Comparison of ENCODE assay signal across 8 cellular contexts in the genomic region with DNA sequence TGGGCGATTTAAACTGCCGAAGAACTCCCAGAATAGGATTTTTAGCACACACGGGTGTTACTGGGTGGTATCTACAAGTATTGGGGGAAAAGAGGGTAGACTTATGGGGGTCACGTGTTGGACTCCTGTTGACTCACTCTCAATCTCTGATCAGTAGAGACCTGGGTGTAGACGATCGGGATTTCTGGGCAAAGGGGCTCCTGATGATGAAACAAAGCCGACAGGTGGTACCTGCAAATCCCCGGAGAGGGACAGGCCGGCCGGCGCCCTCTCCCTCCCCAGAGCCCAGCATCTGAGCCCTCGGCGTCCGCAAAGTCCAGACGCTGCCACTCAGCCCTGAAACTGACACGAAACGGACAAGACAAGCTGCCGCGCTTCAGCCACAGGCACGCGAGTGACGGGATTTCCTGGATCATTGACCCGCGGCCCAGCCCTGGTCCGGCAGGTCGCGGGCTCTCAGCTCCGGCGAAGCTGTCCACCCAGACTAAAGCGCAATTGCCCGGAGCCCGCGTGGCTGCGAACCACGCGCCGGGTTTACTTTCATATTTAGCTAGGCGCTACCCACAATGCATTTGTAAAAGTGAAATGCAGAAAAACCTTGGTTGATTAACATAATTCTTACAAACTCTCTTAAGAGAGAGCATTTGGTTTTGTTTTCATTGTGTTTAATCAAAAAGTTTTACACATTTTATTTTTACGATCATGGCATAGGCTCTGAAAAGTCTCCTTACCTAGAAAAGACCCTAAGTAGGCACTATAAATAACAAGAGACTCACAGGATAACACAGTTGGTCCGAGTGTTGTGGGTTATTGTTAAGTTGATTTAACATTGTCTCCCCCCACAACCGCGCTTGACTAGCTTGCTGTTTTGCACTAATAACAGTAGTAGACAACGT. TPM values are rescaled to one million over a fixed set of nuclear protein-coding genes. Genes with fewer than 3 reads are reported as not detected.
DNase-seq lines count a peak whose midpoint lies in the region; ATAC-seq and TF ChIP-seq lines count a peak whose summit lies in the region.

No MANE protein-coding gene starts in this region.

- DNase-seq in GM19240 (ENCODE audit: insufficient read length, low spot score), result peak; percentile 56
- peak; percentile 91 for DNase-seq in NCI-H526 treated with DMSO at 0.1 percent for 48 hours (lab: John Stamatoyannopoulos, UW)
- peak; percentile 49 for DNase-seq in activated CD4-positive, alpha-beta T cell treated with anti-CD3 and anti-CD28 coated beads, Interleukin-2, amount 50 U/mL, for 1 hour
- DNase-seq in dermis blood vessel endothelial cell, result peak; percentile 79
- peak; percentile 53 to 58 for DNase-seq in stimulated activated CD4-positive, alpha-beta T cell treated with anti-CD3 and anti-CD28 coated beads, Interleukin-2, amount 100 ng/mL, for 48 hours

- H3K9ac ChIP-seq in BLaER1 (peak overlapping the region; percentile 90), liver (ENCODE audit: low read depth in 1 of 2, low read length in 2 of 2) (peak overlapping the region; percentile 89 to 92)

- H3K4me2 ChIP-seq in BLaER1, result peak overlapping the region; percentile 80

- peaks cover 20% of the 10 kb centered on the region for H3K4me1 ChIP-seq in BLaER1
- peaks cover 0 to 14% (median 7%) of the 10 kb centered on the region in 4 donors for H3K4me1 ChIP-seq in liver (ENCODE audit: control insufficient read depth in 4 of 4, insufficient read depth in 4 of 4, low read length in 3 of 4)

- H3K27ac ChIP-seq in BLaER1 (peak overlapping the region; percentile 95), liver (ENCODE audit: low read depth in 1 of 2, low read length in 2 of 2) (peak overlapping the region; percentile 96)

- WGBS in liver, result under 1% methylated on average over 43 of the region's 43 CpGs

- H3K4me3 ChIP-seq in BLaER1, result peak overlapping the region; percentile 77
- H3K4me3 ChIP-seq in liver (ENCODE audit: low read depth in 1 of 3, low read length in 3 of 3), result peak overlapping the region; percentile 64 to 96 (median 79)

- no peaks in the 10 kb centered on the region for H4K20me1 ChIP-seq in BLaER1

- peak; percentile 53 for ATAC-seq in HG03442 (IDR thresholded peaks at IDR 0.05; ENCODE audit: unreplicated experiment)

- no peaks in the 10 kb centered on the region for H3K27me3 ChIP-seq in BLaER1
- no peaks in the 10 kb centered on the region for H3K27me3 ChIP-seq in liver (ENCODE audit: control insufficient read depth in 4 of 4, insufficient read depth in 4 of 4, low read length in 3 of 4)

- no peaks in the 10 kb centered on the region for H3K36me3 ChIP-seq in BLaER1
- H3K36me3 ChIP-seq in liver (ENCODE audit: control insufficient read depth in 4 of 4, insufficient read depth in 3 of 4, low read depth in 1 of 4, low read length in 3 of 4), result no peaks in the 10 kb centered on the region

- H3K9me3 ChIP-seq in BLaER1, result peaks cover 4% of the 10 kb centered on the region; the same call in 1 of the 2 replicates
- no peaks in the 10 kb centered on the region for H3K9me3 ChIP-seq in liver (ENCODE audit: control insufficient read depth in 4 of 4, low read length in 3 of 4)

- no peak for TF ChIP-seq CTCF in liver (IDR thresholded peaks at IDR 0.05; ENCODE audit: low read depth, low read length, missing input control)

- no peak for TF ChIP-seq RAD21 in liver (IDR thresholded peaks at IDR 0.05)

TF ChIP-seq in liver, 16 proteins besides CTCF, POLR2A, EP300 and RAD21:
- TF ChIP-seq, protein P1, sequence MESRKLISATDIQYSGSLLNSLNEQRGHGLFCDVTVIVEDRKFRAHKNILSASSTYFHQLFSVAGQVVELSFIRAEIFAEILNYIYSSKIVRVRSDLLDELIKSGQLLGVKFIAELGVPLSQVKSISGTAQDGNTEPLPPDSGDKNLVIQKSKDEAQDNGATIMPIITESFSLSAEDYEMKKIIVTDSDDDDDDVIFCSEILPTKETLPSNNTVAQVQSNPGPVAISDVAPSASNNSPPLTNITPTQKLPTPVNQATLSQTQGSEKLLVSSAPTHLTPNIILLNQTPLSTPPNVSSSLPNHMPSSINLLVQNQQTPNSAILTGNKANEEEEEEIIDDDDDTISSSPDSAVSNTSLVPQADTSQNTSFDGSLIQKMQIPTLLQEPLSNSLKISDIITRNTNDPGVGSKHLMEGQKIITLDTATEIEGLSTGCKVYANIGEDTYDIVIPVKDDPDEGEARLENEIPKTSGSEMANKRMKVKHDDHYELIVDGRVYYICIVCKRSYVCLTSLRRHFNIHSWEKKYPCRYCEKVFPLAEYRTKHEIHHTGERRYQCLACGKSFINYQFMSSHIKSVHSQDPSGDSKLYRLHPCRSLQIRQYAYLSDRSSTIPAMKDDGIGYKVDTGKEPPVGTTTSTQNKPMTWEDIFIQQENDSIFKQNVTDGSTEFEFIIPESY (IDR thresholded peaks at IDR 0.05), result no peak
- TF ChIP-seq, protein P2, sequence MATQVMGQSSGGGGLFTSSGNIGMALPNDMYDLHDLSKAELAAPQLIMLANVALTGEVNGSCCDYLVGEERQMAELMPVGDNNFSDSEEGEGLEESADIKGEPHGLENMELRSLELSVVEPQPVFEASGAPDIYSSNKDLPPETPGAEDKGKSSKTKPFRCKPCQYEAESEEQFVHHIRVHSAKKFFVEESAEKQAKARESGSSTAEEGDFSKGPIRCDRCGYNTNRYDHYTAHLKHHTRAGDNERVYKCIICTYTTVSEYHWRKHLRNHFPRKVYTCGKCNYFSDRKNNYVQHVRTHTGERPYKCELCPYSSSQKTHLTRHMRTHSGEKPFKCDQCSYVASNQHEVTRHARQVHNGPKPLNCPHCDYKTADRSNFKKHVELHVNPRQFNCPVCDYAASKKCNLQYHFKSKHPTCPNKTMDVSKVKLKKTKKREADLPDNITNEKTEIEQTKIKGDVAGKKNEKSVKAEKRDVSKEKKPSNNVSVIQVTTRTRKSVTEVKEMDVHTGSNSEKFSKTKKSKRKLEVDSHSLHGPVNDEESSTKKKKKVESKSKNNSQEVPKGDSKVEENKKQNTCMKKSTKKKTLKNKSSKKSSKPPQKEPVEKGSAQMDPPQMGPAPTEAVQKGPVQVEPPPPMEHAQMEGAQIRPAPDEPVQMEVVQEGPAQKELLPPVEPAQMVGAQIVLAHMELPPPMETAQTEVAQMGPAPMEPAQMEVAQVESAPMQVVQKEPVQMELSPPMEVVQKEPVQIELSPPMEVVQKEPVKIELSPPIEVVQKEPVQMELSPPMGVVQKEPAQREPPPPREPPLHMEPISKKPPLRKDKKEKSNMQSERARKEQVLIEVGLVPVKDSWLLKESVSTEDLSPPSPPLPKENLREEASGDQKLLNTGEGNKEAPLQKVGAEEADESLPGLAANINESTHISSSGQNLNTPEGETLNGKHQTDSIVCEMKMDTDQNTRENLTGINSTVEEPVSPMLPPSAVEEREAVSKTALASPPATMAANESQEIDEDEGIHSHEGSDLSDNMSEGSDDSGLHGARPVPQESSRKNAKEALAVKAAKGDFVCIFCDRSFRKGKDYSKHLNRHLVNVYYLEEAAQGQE (IDR thresholded peaks at IDR 0.05), result peak; percentile 51
- TF ChIP-seq, protein P3, sequence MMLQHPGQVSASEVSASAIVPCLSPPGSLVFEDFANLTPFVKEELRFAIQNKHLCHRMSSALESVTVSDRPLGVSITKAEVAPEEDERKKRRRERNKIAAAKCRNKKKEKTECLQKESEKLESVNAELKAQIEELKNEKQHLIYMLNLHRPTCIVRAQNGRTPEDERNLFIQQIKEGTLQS (IDR thresholded peaks at IDR 0.05), result peak; percentile 97
- TF ChIP-seq NR2F2 (IDR thresholded peaks at IDR 0.05), result no peak
- TF ChIP-seq GABPA (IDR thresholded peaks at IDR 0.05 in 1 of 2, conservative IDR thresholded peaks at IDR 0.05 in 1 of 2), result no peak
- peak; percentile 21 to 68 for TF ChIP-seq RXRA (IDR thresholded peaks at IDR 0.05)
- TF ChIP-seq TAF1 (conservative IDR thresholded peaks at IDR 0.05), result peak; percentile 82
- TF ChIP-seq FOXA2 (IDR thresholded peaks at IDR 0.05), result no peak
- TF ChIP-seq, protein P4, sequence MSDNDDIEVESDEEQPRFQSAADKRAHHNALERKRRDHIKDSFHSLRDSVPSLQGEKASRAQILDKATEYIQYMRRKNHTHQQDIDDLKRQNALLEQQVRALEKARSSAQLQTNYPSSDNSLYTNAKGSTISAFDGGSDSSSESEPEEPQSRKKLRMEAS (IDR thresholded peaks at IDR 0.05), result peak; percentile 80
- no peak for TF ChIP-seq FOXA1 (IDR thresholded peaks at IDR 0.05)
- no peak for TF ChIP-seq JUND (IDR thresholded peaks at IDR 0.05)
- TF ChIP-seq EGR1 (IDR thresholded peaks at IDR 0.05; ENCODE audit: low read depth in 2 of 2), result no peak
- TF ChIP-seq YY1 (IDR thresholded peaks at IDR 0.05), result peak; percentile 42
- peak; percentile 37 for TF ChIP-seq SP1 (IDR thresholded peaks at IDR 0.05)
- no peak for TF ChIP-seq HNF4G (IDR thresholded peaks at IDR 0.05)
- TF ChIP-seq HNF4A (conservative IDR thresholded peaks at IDR 0.05), result no peak

RNA-seq across cellular contexts. Expression of a gene that starts 56.9 kb away (rescaled TPM):
- 14.0 and 18.1 TPM in 2 replicates for total RNA-seq in dermis blood vessel endothelial cell
- 10 to 100 TPM in 1 of 2 donors, 1 to 10 TPM in 1; 2.8 to 21.3 TPM for total RNA-seq in liver
- polyA plus RNA-seq in liver, result 1 to 10 TPM; 2.0 to 2.3 TPM

Comparison
In these comparisons a context has a peak if more than half of its experiments do, and no peak if none do; other contexts are left out.
1. Peak in every context shown above with its lines: DNase-seq, ATAC-seq, H3K4me3 ChIP-seq and H3K27ac ChIP-seq.